ENCODE assay signal across 8 cellular contexts in genomic region chr11:44568706-44569473, GRCh38. TPM values are rescaled to one million over a fixed set of nuclear protein-coding genes. Genes with fewer than 3 reads are reported as not detected.
DNase-seq lines count a peak whose midpoint lies in the region; ATAC-seq lines count a peak whose summit lies in the region.

No MANE protein-coding gene starts in this region.

- H3K27ac ChIP-seq in CD8-positive, alpha-beta memory T cell (ENCODE audit: low read depth, low read length) = peak overlapping the region; percentile 17
- peak overlapping the region; percentile 60 for H3K27ac ChIP-seq in cingulate gyrus (ENCODE audit: low read depth, low read length)

- no peaks in the 10 kb centered on the region for H3K9me3 ChIP-seq in CD8-positive, alpha-beta memory T cell (ENCODE audit: low read length)

- ATAC-seq in GM21515 (IDR thresholded peaks at IDR 0.05; ENCODE audit: unreplicated experiment) = peak; percentile 37

- peaks cover 85% of the 10 kb centered on the region for H3K4me1 ChIP-seq in CD8-positive, alpha-beta memory T cell (ENCODE audit: insufficient read depth, low read length)

- peak overlapping the region; percentile 65 to 90 (median 72) for H3K4me3 Mint-ChIP-seq in CD8-positive, alpha-beta memory T cell
- H3K4me3 Mint-ChIP-seq in IgD-negative memory B cell = peak overlapping the region; percentile 94 to 98 (median 96)

- POLR2A ChIA-PET in CD8-positive, alpha-beta memory T cell (lab: Charles Lee) = interaction anchor here (0.6 to 1.8 kb wide), 3 partner anchors 14 to 43 kb away, joined by 3 to 8 read pairs (median 7); no protein-coding TSS in a partner anchor

- H3K27ac Mint-ChIP-seq in CD8-positive, alpha-beta memory T cell = peak overlapping the region; percentile 77 to 96 (median 92)
- H3K27ac Mint-ChIP-seq in IgD-negative memory B cell = peak overlapping the region; percentile 73 to 99 (median 91)

- no peaks in the 10 kb centered on the region for H3K27me3 ChIP-seq in CD8-positive, alpha-beta memory T cell (ENCODE audit: insufficient read depth, low read length, poor library complexity, severe bottlenecking)

- H3K4me1 Mint-ChIP-seq in CD8-positive, alpha-beta memory T cell = peaks cover 78 to 90% (median 81%) of the 10 kb centered on the region in 3 donors
- H3K4me1 Mint-ChIP-seq in IgD-negative memory B cell = peaks cover 54 to 67% (median 56%) of the 10 kb centered on the region in 3 donors

- CTCF ChIA-PET in CD8-positive, alpha-beta memory T cell (lab: Charles Lee) = interaction anchor here (0.7 to 23.5 kb wide), 5 partner anchors 9 to 48 kb away, joined by 3 to 532 read pairs (median 7); no protein-coding TSS in a partner anchor

- H3K36me3 ChIP-seq in CD8-positive, alpha-beta memory T cell (ENCODE audit: insufficient read depth, low read length) = no peaks in the 10 kb centered on the region

- H3K36me3 Mint-ChIP-seq in CD8-positive, alpha-beta memory T cell = peaks cover 0 to 11% (median 4%) of the 10 kb centered on the region in 3 donors
- peaks cover 4% of the 10 kb centered on the region for H3K36me3 Mint-ChIP-seq in IgD-negative memory B cell

- peak overlapping the region; percentile 34 for H3K4me3 ChIP-seq in CD8-positive, alpha-beta memory T cell (ENCODE audit: low read length)

- no peaks in the 10 kb centered on the region for H3K27me3 Mint-ChIP-seq in CD8-positive, alpha-beta memory T cell
- H3K27me3 Mint-ChIP-seq in IgD-negative memory B cell = no peaks in the 10 kb centered on the region

- peak; percentile 60 to 93 (median 80) for DNase-seq in CD8-positive, alpha-beta memory T cell
- DNase-seq in activated CD4-positive, alpha-beta T cell treated with anti-CD3 and anti-CD28 coated beads for 48 hours = peak; percentile 93
- DNase-seq in mucosa of gallbladder (ENCODE audit: low spot score) (peak; percentile 77), NCI-H2227 treated with DMSO at 0.1 percent for 48 hours (lab: John Stamatoyannopoulos, UW) (no peak)
- peak; percentile 77 for DNase-seq in stimulated activated CD8-positive, alpha-beta memory T cell treated with anti-CD3 and anti-CD28 coated beads, Interleukin-7, amount 100 ng/mL, for 24 hours (ENCODE audit: low read depth)

- H3K9me3 Mint-ChIP-seq in CD8-positive, alpha-beta memory T cell = no peaks in the 10 kb centered on the region
- H3K9me3 Mint-ChIP-seq in IgD-negative memory B cell = no peaks in the 10 kb centered on the region

RNA-seq across cellular contexts. Expression of gene CD82, which starts 3.4 kb away (rescaled TPM):
- total RNA-seq in CD8-positive, alpha-beta memory T cell = 100 to 1,000 TPM; 356 to 388 TPM
- polyA plus RNA-seq in CD8-positive, alpha-beta memory T cell = 131 TPM
- polyA plus RNA-seq in IgD-negative memory B cell = 544 TPM
- total RNA-seq in mucosa of gallbladder = 152 TPM
